In the genomic region with DNA sequence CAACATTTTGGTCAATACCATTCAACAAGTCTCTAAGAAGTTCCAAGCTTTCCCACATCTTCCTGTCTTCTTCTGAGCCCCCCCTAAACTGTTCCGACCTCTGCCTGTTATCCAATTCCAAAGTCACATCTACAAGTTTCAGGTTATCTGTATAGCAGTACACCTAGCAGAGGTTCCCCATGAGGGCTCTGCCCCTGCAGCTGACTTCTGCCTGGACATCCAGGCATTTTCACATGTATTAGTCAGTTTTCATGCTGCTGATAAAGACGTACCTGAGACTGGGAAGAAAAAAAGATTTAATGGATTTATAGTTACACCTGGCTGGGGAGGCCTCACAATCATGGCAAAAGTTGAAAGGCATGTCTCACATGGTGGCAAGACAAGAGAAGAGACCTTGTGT, we compare ENCODE assay signal across 31 cellular contexts. TPM values are rescaled to one million over a fixed set of nuclear protein-coding genes. Genes with fewer than 3 reads are reported as not detected.
"Had no signal": no experiment of that assay in that cellular context is flagged by ENCODE, and none has a peak within 500 bp of the region (broad histone marks: within the 10 kb centered on the region; RNA-seq: fewer than 3 reads in every experiment).

No MANE protein-coding gene starts in this region.

- H2AFZ ChIP-seq: neural progenitor cell, parathyroid adenoma had no signal

- H3K9ac ChIP-seq: neural progenitor cell, parathyroid adenoma had no signal

- H3K27me3 ChIP-seq: neural progenitor cell, ovary, right lobe of liver, suprapubic skin, testis, transverse colon, uterus had no signal

- DNase-seq: natural killer cell; occipital lobe; ovary; psoas muscle; right cardiac atrium; right lobe of liver; sigmoid colon; small intestine; stimulated activated CD4-positive, alpha-beta T cell treated with anti-CD3 and anti-CD28 coated beads, Interleukin-15, amount 100 ng/mL, for 24 hours; stimulated activated CD4-positive, alpha-beta T cell treated with anti-CD3 and anti-CD28 coated beads, Interleukin-2, amount 100 ng/mL, for 24 hours; stimulated activated CD4-positive, alpha-beta T cell treated with anti-CD3 and anti-CD28 coated beads, Interleukin-2, amount 100 ng/mL, for 48 hours; stimulated activated CD4-positive, alpha-beta T cell treated with anti-CD3 and anti-CD28 coated beads, Interleukin-4, amount 100 ng/mL, for 24 hours; stimulated activated naive CD4-positive, alpha-beta T cell; stimulated activated naive CD8-positive, alpha-beta T cell treated with anti-CD3 and anti-CD28 coated beads, Interleukin-15, amount 100 ng/mL, for 72 hours; stimulated activated naive CD8-positive, alpha-beta T cell treated with anti-CD3 and anti-CD28 coated beads, Interleukin-15, Interleukin-2, amounts not matched to agents 100 U/mL and 50 U/mL, for 24 hours; substantia nigra; testis; tibial artery; transverse colon; upper lobe of right lung; uterus had no signal

- H3K4me1 ChIP-seq: neural progenitor cell, parathyroid adenoma, psoas muscle, sigmoid colon, suprapubic skin, tibial artery, transverse colon, upper lobe of right lung, uterus had no signal

- H3K4me2 ChIP-seq: neural progenitor cell had no signal

- ATAC-seq: natural killer cell; psoas muscle; right cardiac atrium; right lobe of liver; stimulated activated effector memory CD8-positive, alpha-beta T cell treated with anti-CD3 and anti-CD28 coated beads, Interleukin-12 subunit alpha, Interleukin-12 subunit beta, amount 100 ng/mL, for 72 hours; stimulated activated naive CD8-positive, alpha-beta T cell treated with anti-CD3 and anti-CD28 coated beads, Interleukin-15, amount 100 ng/mL, for 72 hours; stimulated activated naive CD8-positive, alpha-beta T cell treated with anti-CD3 and anti-CD28 coated beads, Interleukin-15, Interleukin-2, amounts not matched to agents 100 U/mL and 50 U/mL, for 24 hours; upper lobe of right lung had no signal

- H3K4me3 ChIP-seq: neural progenitor cell, ovary, psoas muscle, right lobe of liver, sigmoid colon, suprapubic skin, testis, tibial artery, transverse colon, upper lobe of right lung, uterus had no signal

- H3K9me3 ChIP-seq: ovary, psoas muscle, right lobe of liver, suprapubic skin, testis, tibial artery, transverse colon, upper lobe of right lung, uterus had no signal

- H3K27ac ChIP-seq: neural progenitor cell, ovary, parathyroid adenoma, psoas muscle, right lobe of liver, sigmoid colon, suprapubic skin, testis, tibial artery, transverse colon, upper lobe of right lung, uterus had no signal

- FAIRE-seq: small intestine had no signal

- H3K36me3 ChIP-seq: neural progenitor cell, ovary, right lobe of liver, sigmoid colon, suprapubic skin, tibial artery, transverse colon, upper lobe of right lung, uterus had no signal

- H3K79me2 ChIP-seq: parathyroid adenoma had no signal

RNA-seq across cellular contexts. Expression of gene PLA2G1B, which starts 10.2 kb away (rescaled TPM):
- total RNA-seq: occipital lobe, osteoblast, renal cortical epithelial cell, right cardiac atrium, right lobe of liver, sigmoid colon, skeletal muscle tissue, suprapubic skin, transverse colon, uterus had no signal
- polyA plus RNA-seq: neural cell, right cardiac atrium had no signal

RNA-seq across cellular contexts. Expression of gene MSI1, which starts 31.2 kb away (rescaled TPM):
- total RNA-seq: natural killer cell had no signal

RNA-seq across cellular contexts. Expression of gene RNU4-1, which starts 44.7 kb away (rescaled TPM):
- total RNA-seq: suprapubic skin had no signal
- polyA plus RNA-seq: neural cell, ovary, psoas muscle, right cardiac atrium, sigmoid colon, small intestine, thymus, urinary bladder had no signal

RNA-seq across cellular contexts. Expression of gene RNU4-2, which starts 46.0 kb away (rescaled TPM):
- polyA plus RNA-seq: ovary, psoas muscle, right cardiac atrium, sigmoid colon, small intestine, thymus, urinary bladder had no signal
